1 cellular context compared by ENCODE assay signal in genomic region chr3:138173769-138174420, GRCh38.
TF ChIP-seq lines count a peak whose summit lies in the region.

No MANE protein-coding gene starts in this region.

TF ChIP-seq in SK-N-SH treated with all-trans-retinoic acid at 6 μM for 48 hours, 23 proteins besides CTCF, POLR2A, EP300 and RAD21 (continued from another document):
- TF ChIP-seq PATZ1 (CRISPR knock-in tag; IDR thresholded peaks at IDR 0.05; ENCODE audit: borderline replicate concordance) (no peak), ARNTL (CRISPR knock-in tag; IDR thresholded peaks at IDR 0.05; ENCODE audit: borderline replicate concordance, low read depth) (no peak), ZFP30 (CRISPR knock-in tag; IDR thresholded peaks at IDR 0.05) (no peak), ZNF8 (CRISPR knock-in tag; IDR thresholded peaks at IDR 0.05) (no peak), CREB5 (CRISPR knock-in tag; IDR thresholded peaks at IDR 0.05; ENCODE audit: low read depth) (no peak), GLIS3 (CRISPR knock-in tag; IDR thresholded peaks at IDR 0.05) (no peak)
- TF ChIP-seq, protein P1, sequence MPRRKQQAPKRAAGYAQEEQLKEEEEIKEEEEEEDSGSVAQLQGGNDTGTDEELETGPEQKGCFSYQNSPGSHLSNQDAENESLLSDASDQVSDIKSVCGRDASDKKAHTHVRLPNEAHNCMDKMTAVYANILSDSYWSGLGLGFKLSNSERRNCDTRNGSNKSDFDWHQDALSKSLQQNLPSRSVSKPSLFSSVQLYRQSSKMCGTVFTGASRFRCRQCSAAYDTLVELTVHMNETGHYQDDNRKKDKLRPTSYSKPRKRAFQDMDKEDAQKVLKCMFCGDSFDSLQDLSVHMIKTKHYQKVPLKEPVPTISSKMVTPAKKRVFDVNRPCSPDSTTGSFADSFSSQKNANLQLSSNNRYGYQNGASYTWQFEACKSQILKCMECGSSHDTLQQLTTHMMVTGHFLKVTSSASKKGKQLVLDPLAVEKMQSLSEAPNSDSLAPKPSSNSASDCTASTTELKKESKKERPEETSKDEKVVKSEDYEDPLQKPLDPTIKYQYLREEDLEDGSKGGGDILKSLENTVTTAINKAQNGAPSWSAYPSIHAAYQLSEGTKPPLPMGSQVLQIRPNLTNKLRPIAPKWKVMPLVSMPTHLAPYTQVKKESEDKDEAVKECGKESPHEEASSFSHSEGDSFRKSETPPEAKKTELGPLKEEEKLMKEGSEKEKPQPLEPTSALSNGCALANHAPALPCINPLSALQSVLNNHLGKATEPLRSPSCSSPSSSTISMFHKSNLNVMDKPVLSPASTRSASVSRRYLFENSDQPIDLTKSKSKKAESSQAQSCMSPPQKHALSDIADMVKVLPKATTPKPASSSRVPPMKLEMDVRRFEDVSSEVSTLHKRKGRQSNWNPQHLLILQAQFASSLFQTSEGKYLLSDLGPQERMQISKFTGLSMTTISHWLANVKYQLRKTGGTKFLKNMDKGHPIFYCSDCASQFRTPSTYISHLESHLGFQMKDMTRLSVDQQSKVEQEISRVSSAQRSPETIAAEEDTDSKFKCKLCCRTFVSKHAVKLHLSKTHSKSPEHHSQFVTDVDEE (CRISPR knock-in tag; IDR thresholded peaks at IDR 0.05): no peak
